In the genomic region with DNA sequence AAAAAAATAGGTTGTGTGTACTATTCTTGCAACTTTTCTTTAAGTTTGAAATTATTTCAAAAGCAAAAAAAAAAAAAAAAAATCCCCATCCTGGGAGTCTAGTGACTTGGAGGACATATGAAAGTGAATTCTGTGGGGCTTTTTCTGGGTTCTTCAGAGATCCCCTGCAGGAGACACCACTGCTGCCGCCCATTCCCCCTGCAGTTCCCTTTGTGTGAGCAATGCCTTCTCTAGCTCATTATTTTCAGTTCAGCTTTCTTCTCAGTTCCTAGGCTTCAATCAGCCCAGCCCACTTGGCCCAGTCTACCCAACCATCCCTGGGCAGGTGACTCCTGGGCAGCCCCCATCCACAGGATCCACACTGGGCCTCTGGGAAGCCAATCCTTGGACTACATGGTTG, we compare ENCODE assay signal across 1 cellular context.
A peak's percentile ranks its signal among the peaks of the same experiment; 100 is the strongest.
TF ChIP-seq lines count a peak whose summit lies in the region.

No MANE protein-coding gene starts in this region.

TF ChIP-seq in GM12878, 131 proteins besides CTCF, POLR2A, EP300 and RAD21:
- TF ChIP-seq KDM1A (IDR thresholded peaks at IDR 0.05; ENCODE audit: borderline replicate concordance) (no peak), CREB1 (IDR thresholded peaks at IDR 0.05; ENCODE audit: low read depth) (peak; percentile 2; the same call in 1 of the 2 replicates)
- TF ChIP-seq, protein P1, sequence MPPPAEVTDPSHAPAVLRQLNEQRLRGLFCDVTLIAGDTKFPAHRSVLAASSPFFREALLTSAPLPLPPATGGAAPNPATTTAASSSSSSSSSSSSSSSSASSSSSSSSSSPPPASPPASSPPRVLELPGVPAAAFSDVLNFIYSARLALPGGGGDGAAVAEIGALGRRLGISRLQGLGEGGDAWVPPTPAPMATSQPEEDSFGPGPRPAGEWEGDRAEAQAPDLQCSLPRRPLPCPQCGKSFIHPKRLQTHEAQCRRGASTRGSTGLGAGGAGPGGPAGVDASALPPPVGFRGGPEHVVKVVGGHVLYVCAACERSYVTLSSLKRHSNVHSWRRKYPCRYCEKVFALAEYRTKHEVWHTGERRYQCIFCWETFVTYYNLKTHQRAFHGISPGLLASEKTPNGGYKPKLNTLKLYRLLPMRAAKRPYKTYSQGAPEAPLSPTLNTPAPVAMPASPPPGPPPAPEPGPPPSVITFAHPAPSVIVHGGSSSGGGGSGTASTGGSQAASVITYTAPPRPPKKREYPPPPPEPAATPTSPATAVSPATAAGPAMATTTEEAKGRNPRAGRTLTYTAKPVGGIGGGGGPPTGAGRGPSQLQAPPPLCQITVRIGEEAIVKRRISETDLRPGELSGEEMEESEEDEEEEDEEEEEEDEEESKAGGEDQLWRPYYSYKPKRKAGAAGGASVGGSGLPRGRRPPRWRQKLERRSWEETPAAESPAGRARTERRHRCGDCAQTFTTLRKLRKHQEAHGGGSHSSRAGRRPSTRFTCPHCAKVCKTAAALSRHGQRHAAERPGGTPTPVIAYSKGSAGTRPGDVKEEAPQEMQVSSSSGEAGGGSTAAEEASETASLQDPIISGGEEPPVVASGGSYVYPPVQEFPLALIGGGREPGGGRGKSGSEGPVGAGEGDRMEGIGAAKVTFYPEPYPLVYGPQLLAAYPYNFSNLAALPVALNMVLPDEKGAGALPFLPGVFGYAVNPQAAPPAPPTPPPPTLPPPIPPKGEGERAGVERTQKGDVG (CRISPR knock-in tag; IDR thresholded peaks at IDR 0.05): no peak
